ENCODE assay signal across 8 cellular contexts in genomic region chr9:131635285-131635684, GRCh38.
A peak's percentile ranks its signal among the peaks of the same experiment; 100 is the strongest.
DNase-seq lines count a peak whose midpoint lies in the region; ATAC-seq and TF ChIP-seq lines count a peak whose summit lies in the region.

No MANE protein-coding gene starts in this region.

- no peak for TF ChIP-seq CTCF in vagina (IDR thresholded peaks at IDR 0.05)

- intact Hi-C loops in Right ventricle myocardium superior (cut with DNase I), result no loop called here
- intact Hi-C loops in vagina (cut with DNase I), result no loop called here

- no peaks in the 10 kb centered on the region for H3K27me3 ChIP-seq in SJCRH30
- H3K27me3 ChIP-seq in vagina, result no peaks in the 10 kb centered on the region

- H3K4me3 ChIP-seq in SJCRH30 (no peak overlapping the region), vagina (no peak overlapping the region)

- no peaks in the 10 kb centered on the region for H3K9me3 ChIP-seq in SJCRH30 (replicated peaks)
- no peaks in the 10 kb centered on the region for H3K9me3 ChIP-seq in vagina

- H3K4me1 ChIP-seq in SJCRH30 (peaks cover 46% of the 10 kb centered on the region), vagina (peaks cover 24% of the 10 kb centered on the region)

- H3K36me3 ChIP-seq in SJCRH30, result peaks cover 5% of the 10 kb centered on the region; the same call in 1 of the 2 replicates
- H3K36me3 ChIP-seq in vagina, result peaks cover 0 to 9% of the 10 kb centered on the region in 2 donors

- peak; percentile 18 for DNase-seq in NCI-H748 (lab: John Stamatoyannopoulos, UW; ENCODE audit: unreplicated experiment)
- no peak for DNase-seq in NCI-H748 treated with DMSO at 0.1 percent for 48 hours (lab: John Stamatoyannopoulos, UW)
- peak; percentile 69 to 73 for DNase-seq in SJCRH30
- DNase-seq in activated naive CD4-positive, alpha-beta T cell treated with anti-CD3 and anti-CD28 coated beads, Interleukin-2, amount 50 U/mL, for 16 hours, result peak; percentile 75
- peak; percentile 84 for DNase-seq in Right ventricle myocardium superior
- DNase-seq in renal cortical epithelial cell (ENCODE audit: low read depth), result peak; percentile 99
- no peak for DNase-seq in vagina (ENCODE audit: extremely low spot score in 2 of 2)

- TF ChIP-seq POLR2A in vagina (IDR thresholded peaks at IDR 0.05), result peak in 1 of 2 donors; percentile 52

- H3K27ac ChIP-seq in SJCRH30, result 0 out of 2 replicates have a peak overlapping the region, but pooled peaks have one; percentile 12
- H3K27ac ChIP-seq in vagina, result peak overlapping the region; percentile 90

- ATAC-seq in Right ventricle myocardium superior (ENCODE audit: poor library complexity), result peak; percentile 93
- no peak for ATAC-seq in GM19452 (IDR thresholded peaks at IDR 0.05; ENCODE audit: unreplicated experiment)

Comparison
In these comparisons a context has a peak if more than half of its experiments do, and no peak if none do; other contexts are left out.
1. DNase-seq: peak in NCI-H748 (single experiment), SJCRH30 (2 of 2), activated naive CD4-positive, alpha-beta T cell treated with anti-CD3 and anti-CD28 coated beads, Interleukin-2, amount 50 U/mL, for 16 hours (single experiment), Right ventricle myocardium superior (single experiment) and renal cortical epithelial cell (single experiment); none in NCI-H748 treated with DMSO at 0.1 percent for 48 hours (single experiment) and vagina (0 of 2).